ENCODE assay signal across 8 cellular contexts in the genomic region with DNA sequence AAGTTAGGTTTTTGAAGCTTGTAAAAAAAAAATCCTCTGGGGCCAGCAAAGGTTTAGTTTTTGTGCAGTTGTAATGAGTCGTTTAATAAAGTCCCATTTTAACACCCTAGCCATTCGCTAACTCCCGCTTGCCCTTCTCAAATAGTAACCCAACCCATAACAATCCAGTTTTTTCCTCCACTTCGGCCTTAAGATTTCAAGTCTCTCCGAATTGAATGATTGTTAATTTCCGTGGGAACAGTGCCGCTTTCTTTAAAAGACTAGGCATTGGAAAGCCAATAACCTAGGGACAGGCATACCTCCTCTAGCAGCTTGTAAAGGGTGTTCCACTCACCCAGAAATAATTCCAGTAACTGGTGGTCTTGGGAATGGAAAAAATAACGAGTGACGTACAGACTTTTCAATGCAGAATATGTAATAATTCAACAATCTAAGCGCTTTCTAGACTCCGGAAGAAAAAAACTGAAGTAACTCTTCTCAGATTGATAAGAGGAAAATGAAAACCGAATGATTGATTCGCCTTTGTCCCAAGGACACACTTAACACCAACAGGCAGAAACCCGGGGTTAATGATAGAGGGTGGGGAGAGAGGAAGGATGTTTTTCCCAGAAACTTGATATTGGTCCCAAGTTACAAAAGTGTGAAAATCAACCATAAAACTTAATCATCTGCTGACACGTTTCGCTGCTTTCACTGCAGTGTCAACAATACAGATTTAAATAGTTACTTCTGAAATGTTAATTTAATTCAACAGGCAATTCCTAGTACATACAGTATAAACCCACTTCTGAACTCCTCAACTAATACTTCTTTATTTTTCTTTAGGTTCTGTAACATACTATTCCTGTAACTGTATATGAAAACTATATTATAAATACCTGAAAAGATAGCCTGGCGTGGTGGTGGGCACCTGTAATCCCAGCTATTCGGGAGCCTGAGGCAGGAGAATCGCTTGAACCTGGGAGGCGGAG. TPM values are rescaled to one million over a fixed set of nuclear protein-coding genes. Genes with fewer than 3 reads are reported as not detected.
DNase-seq lines count a peak whose midpoint lies in the region; ATAC-seq, FAIRE-seq and TF ChIP-seq lines count a peak whose summit lies in the region.

No MANE protein-coding gene starts in this region.

- no peaks in the 10 kb centered on the region for H3K9me3 Mint-ChIP-seq in T-cell

- no peaks in the 10 kb centered on the region for H3K9me3 ChIP-seq in right cardiac atrium (ENCODE audit: control insufficient read depth, low read length)
- H3K9me3 ChIP-seq in skeletal muscle tissue (ENCODE audit: control insufficient read depth in 3 of 3, low read length in 3 of 3) = no peaks in the 10 kb centered on the region

- ATAC-seq in T-cell (replicated peaks in 1 of 4) (no peak), right cardiac atrium (no peak), GM21723 (IDR thresholded peaks at IDR 0.05; ENCODE audit: unreplicated experiment) (no peak)

- H3K4me1 ChIP-seq in right cardiac atrium (ENCODE audit: control insufficient read depth, insufficient read depth, low read length) (no peaks in the 10 kb centered on the region), skeletal muscle tissue (ENCODE audit: control insufficient read depth in 3 of 3, insufficient read depth in 3 of 3, low read length in 3 of 3) (peaks cover 12 to 21% (median 14%) of the 10 kb centered on the region in 3 donors)

- CTCF ChIA-PET in T-cell (lab: Charles Lee) = interaction anchor here (0.8 to 1.0 kb wide), 3 partner anchors 10 to 55 kb away, joined by 4 to 8 read pairs (median 6); no protein-coding TSS in a partner anchor

- DNase-seq in NCI-H1417 (lab: John Stamatoyannopoulos, UW) (peak in 2 of 3 experiments; percentile 53 to 82), NCI-H1417 treated with DMSO at 0.1 percent for 48 hours (lab: John Stamatoyannopoulos, UW) (no peak), T-cell (no peak), right cardiac atrium (no peak), D721Med (ENCODE audit: insufficient read length, low spot score) (no peak), HuH-7 (ENCODE audit: low spot score) (no peak)

- H3K4me3 Mint-ChIP-seq in T-cell = peak overlapping the region; percentile 88 to 98 (median 92)

- FAIRE-seq in D721Med (lab: Jason Lieb, UNC) = no peak

- peaks cover 16 to 31% (median 25%) of the 10 kb centered on the region in 3 donors for H3K4me1 Mint-ChIP-seq in T-cell

- H3K4me3 ChIP-seq in right cardiac atrium (ENCODE audit: low read length) (peak overlapping the region; percentile 82), skeletal muscle tissue (ENCODE audit: low read length in 3 of 3) (peak overlapping the region; percentile 77 to 91 (median 86))

- no peaks in the 10 kb centered on the region for H3K36me3 Mint-ChIP-seq in T-cell

- H3K27me3 Mint-ChIP-seq in T-cell = no peaks in the 10 kb centered on the region

- intact Hi-C loops in right cardiac atrium (cut with DNase I) = no loop called here

- H3K27me3 ChIP-seq in right cardiac atrium (ENCODE audit: control insufficient read depth, insufficient read depth) (no peaks in the 10 kb centered on the region), skeletal muscle tissue (ENCODE audit: control insufficient read depth in 3 of 3, insufficient read depth in 3 of 3, low read length in 3 of 3) (peaks cover 0 to 12% (median 11%) of the 10 kb centered on the region in 3 donors)

- TF ChIP-seq CTCF in D721Med (IDR thresholded peaks at IDR 0.05; ENCODE audit: insufficient read depth, missing control alignments) = no peak

- H3K27ac ChIP-seq in right cardiac atrium (ENCODE audit: low read length) = peak overlapping the region; percentile 74
- peak overlapping the region; percentile 73 for H3K27ac ChIP-seq in skeletal muscle tissue (ENCODE audit: low read depth, low read length)

- peak overlapping the region; percentile 69 to 82 (median 81) for H3K9ac ChIP-seq in skeletal muscle tissue (ENCODE audit: low read depth in 1 of 3, low read length in 3 of 3)

- no peaks in the 10 kb centered on the region for H3K36me3 ChIP-seq in skeletal muscle tissue (ENCODE audit: control insufficient read depth in 3 of 3, insufficient read depth in 3 of 3, low read length in 3 of 3)

- POLR2A ChIA-PET in T-cell (lab: Charles Lee) = interaction anchor here (0.6 to 0.7 kb wide), 2 partner anchors 10 to 1985 kb away, joined by 4 to 5 read pairs; no protein-coding TSS in a partner anchor

- H3K27ac Mint-ChIP-seq in T-cell = peak overlapping the region; percentile 53 to 94

- WGBS in right cardiac atrium = 40% methylated on average over 20 of the region's 20 CpGs

RNA-seq across cellular contexts. Expression of a gene that starts 1.0 kb away (rescaled TPM):
- total RNA-seq in T-cell (10 to 100 TPM; 70.3 to 93.2 (median 85.0) TPM), right cardiac atrium (10 to 100 TPM in 3 of 4 donors, 1 to 10 TPM in 1; 9.4 to 15.2 (median 13.9) TPM), skeletal muscle tissue (17.7 TPM)
- polyA plus RNA-seq in right cardiac atrium = 9.1 TPM

Comparison
In these comparisons a context has a peak if more than half of its experiments do, and no peak if none do; other contexts are left out.
1. DNase-seq: peak in NCI-H1417 (2 of 3); none in NCI-H1417 treated with DMSO at 0.1 percent for 48 hours (single experiment), T-cell (0 of 34), right cardiac atrium (0 of 3), D721Med (single experiment) and HuH-7 (single experiment).